25 cellular contexts compared by ENCODE assay signal in genomic region chr11:3990406-3990805, GRCh38.
DNase-seq lines count a peak whose midpoint lies in the region; ATAC-seq lines count a peak whose summit lies in the region.
"Had no signal": no experiment of that assay in that cellular context is flagged by ENCODE, and none has a peak within 500 bp of the region (broad histone marks: within the 10 kb centered on the region; RNA-seq: fewer than 3 reads in every experiment).

No MANE protein-coding gene starts in this region.

- H3K4me1 Mint-ChIP-seq in activated naive CD4-positive, alpha-beta T cell treated with anti-CD3 and anti-CD28 coated beads, Interleukin-2, amount 50 U/mL, for 24 hours: peaks cover 79% of the 10 kb centered on the region
- H3K4me1 Mint-ChIP-seq in activated naive CD8-positive, alpha-beta T cell (ENCODE audit: low read depth): peaks cover 73% of the 10 kb centered on the region
- peaks cover 75% of the 10 kb centered on the region for H3K4me1 Mint-ChIP-seq in stimulated activated naive CD8-positive, alpha-beta T cell treated with anti-CD3 and anti-CD28 coated beads, Interleukin-15, amount 100 ng/mL, for 72 hours

- peaks cover 27% of the 10 kb centered on the region for H3K36me3 Mint-ChIP-seq in activated naive CD4-positive, alpha-beta T cell treated with anti-CD3 and anti-CD28 coated beads, Interleukin-2, amount 50 U/mL, for 24 hours
- peaks cover 18% of the 10 kb centered on the region for H3K36me3 Mint-ChIP-seq in activated naive CD8-positive, alpha-beta T cell

- peaks cover 15% of the 10 kb centered on the region for H3K9me3 Mint-ChIP-seq in activated naive CD4-positive, alpha-beta T cell treated with anti-CD3 and anti-CD28 coated beads, Interleukin-2, amount 50 U/mL, for 24 hours
- peaks cover 8% of the 10 kb centered on the region for H3K9me3 Mint-ChIP-seq in activated naive CD8-positive, alpha-beta T cell (ENCODE audit: low read depth)
- H3K9me3 Mint-ChIP-seq in stimulated activated naive CD8-positive, alpha-beta T cell treated with anti-CD3 and anti-CD28 coated beads, Interleukin-15, amount 100 ng/mL, for 72 hours: peaks cover 17 to 24% of the 10 kb centered on the region in 2 donors

- intact Hi-C loops in left cardiac atrium (cut with DNase I): no loop called here

- H3K27ac Mint-ChIP-seq in activated naive CD4-positive, alpha-beta T cell treated with anti-CD3 and anti-CD28 coated beads, Interleukin-2, amount 50 U/mL, for 24 hours: peak overlapping the region; percentile 78
- peak overlapping the region; percentile 59 for H3K27ac Mint-ChIP-seq in activated naive CD8-positive, alpha-beta T cell
- H3K27ac Mint-ChIP-seq in stimulated activated naive CD8-positive, alpha-beta T cell treated with anti-CD3 and anti-CD28 coated beads, Interleukin-15, amount 100 ng/mL, for 72 hours: peak overlapping the region in 1 of 2 donors; percentile 64
- H3K27ac Mint-ChIP-seq: brain, WTC11 had no signal

- ATAC-seq in activated CD4-positive, CD25-positive, alpha-beta regulatory T cell treated with anti-CD3 and anti-CD28 coated beads, Interleukin-2, amount 50 U/mL, for 24 hours: peak; percentile 39 to 46
- no peak for ATAC-seq in stimulated activated naive CD8-positive, alpha-beta T cell treated with anti-CD3 and anti-CD28 coated beads, Interleukin-15, amount 100 ng/mL, for 72 hours
- ATAC-seq in left cardiac atrium (no peak), GM19452 (IDR thresholded peaks at IDR 0.05; ENCODE audit: unreplicated experiment) (no peak)
- ATAC-seq: right cardiac atrium, WTC11 had no signal

- DNase-seq in activated CD4-positive, CD25-positive, alpha-beta regulatory T cell (lab: John Stamatoyannopoulos, UW): no peak
- DNase-seq in activated naive CD4-positive, alpha-beta T cell treated with Interleukin-2 at 50 U/mL for 16 hours: no peak
- no peak for DNase-seq in stimulated activated naive CD8-positive, alpha-beta T cell treated with anti-CD3 and anti-CD28 coated beads, Interleukin-15, amount 100 ng/mL, for 72 hours
- no peak for DNase-seq in left cardiac atrium
- DNase-seq: amniotic stem cell; cerebellar nuclear complex; foreskin fibroblast; GOT3; head of caudate nucleus; IMR-90; islet precursor cell; left ventricle myocardium inferior; mesendoderm; NCI-H146; posterior cingulate gyrus; right cardiac atrium; SIG-M5; stimulated activated naive CD4-positive, alpha-beta T cell treated with Interleukin-2 at 50 U/mL for 16 hours had no signal

- H3K27me3 Mint-ChIP-seq in activated naive CD4-positive, alpha-beta T cell treated with anti-CD3 and anti-CD28 coated beads, Interleukin-2, amount 50 U/mL, for 24 hours: no peaks in the 10 kb centered on the region
- H3K27me3 Mint-ChIP-seq in activated naive CD8-positive, alpha-beta T cell: no peaks in the 10 kb centered on the region
- H3K27me3 Mint-ChIP-seq in stimulated activated naive CD8-positive, alpha-beta T cell treated with anti-CD3 and anti-CD28 coated beads, Interleukin-15, amount 100 ng/mL, for 72 hours: no peaks in the 10 kb centered on the region
- H3K27me3 Mint-ChIP-seq: brain had no signal

- H3K4me3 Mint-ChIP-seq in activated naive CD4-positive, alpha-beta T cell treated with anti-CD3 and anti-CD28 coated beads, Interleukin-2, amount 50 U/mL, for 24 hours: peak overlapping the region; percentile 67
- peak overlapping the region; percentile 69 for H3K4me3 Mint-ChIP-seq in activated naive CD8-positive, alpha-beta T cell
- H3K4me3 Mint-ChIP-seq in stimulated activated naive CD8-positive, alpha-beta T cell treated with anti-CD3 and anti-CD28 coated beads, Interleukin-15, amount 100 ng/mL, for 72 hours: peak overlapping the region; percentile 14 to 41
- H3K4me3 Mint-ChIP-seq: brain, CD14-positive monocyte, WTC11 had no signal

Comparison
In these comparisons a context has a peak if more than half of its experiments do, and no peak if none do; other contexts are left out.
1. ATAC-seq: peak in activated CD4-positive, CD25-positive, alpha-beta regulatory T cell treated with anti-CD3 and anti-CD28 coated beads, Interleukin-2, amount 50 U/mL, for 24 hours (2 of 2); none in stimulated activated naive CD8-positive, alpha-beta T cell treated with anti-CD3 and anti-CD28 coated beads, Interleukin-15, amount 100 ng/mL, for 72 hours (single experiment), left cardiac atrium (0 of 2) and GM19452 (single experiment).
2. Peak in every context shown above with its lines, with median percentiles within 50 percentile points of each other: H3K4me3 Mint-ChIP-seq.